In genomic region chrX:134544189-134544588, GRCh38 we compare ENCODE assay signal across 17 cellular contexts.
A peak's percentile ranks its signal among the peaks of the same experiment; 100 is the strongest.
DNase-seq lines count a peak whose midpoint lies in the region; ATAC-seq, FAIRE-seq and TF ChIP-seq lines count a peak whose summit lies in the region.
"Had no signal": no experiment of that assay in that cellular context is flagged by ENCODE, and none has a peak within 500 bp of the region (broad histone marks: within the 10 kb centered on the region; RNA-seq: fewer than 3 reads in every experiment).

No MANE protein-coding gene starts in this region.

- no peak for FAIRE-seq in D721Med (lab: Jason Lieb, UNC)
- FAIRE-seq: colon had no signal

- H3K9me3 Mint-ChIP-seq in endothelial cell (ENCODE audit: unreplicated experiment) (no peaks in the 10 kb centered on the region), nephron (peaks cover 8% of the 10 kb centered on the region)
- H3K9me3 Mint-ChIP-seq: T-cell had no signal

- H3K4me3 Mint-ChIP-seq in endothelial cell (ENCODE audit: unreplicated experiment), result peak overlapping the region; percentile 74
- peak overlapping the region; percentile 78 to 84 (median 81) for H3K4me3 Mint-ChIP-seq in nephron

- DNase-seq in left ventricle myocardium inferior (no peak), heart right ventricle (no peak), endothelial cell (ENCODE audit: low spot score) (no peak), vagina (ENCODE audit: extremely low spot score in 2 of 2) (no peak), D721Med (ENCODE audit: insufficient read length, low spot score) (no peak)
- DNase-seq: ACHN; activated CD8-positive, alpha-beta T cell treated with anti-CD3 and anti-CD28 coated beads, Interleukin-2, amount 10 ng/mL, durations not matched to agents 7 days and 5 days; erythroblast; NCI-H82; T-cell; WERI-Rb-1 had no signal

- ATAC-seq in heart right ventricle, result no peak
- no peak for ATAC-seq in HG03159 (IDR thresholded peaks at IDR 0.05; ENCODE audit: unreplicated experiment)
- no peak for ATAC-seq in HG02798 (IDR thresholded peaks at IDR 0.05; ENCODE audit: poor library complexity, unreplicated experiment)
- ATAC-seq: activated CD8-positive, alpha-beta T cell treated with anti-CD3 and anti-CD28 coated beads, Interleukin-2, amount 10 ng/mL, durations not matched to agents 7 days and 5 days; T-cell had no signal

- H3K36me3 ChIP-seq in left ventricle myocardium inferior (no peaks in the 10 kb centered on the region), heart right ventricle (no peaks in the 10 kb centered on the region), vagina (no peaks in the 10 kb centered on the region)
- H3K36me3 ChIP-seq: adrenal gland, Peyer's patch, WERI-Rb-1 had no signal

- no peak for TF ChIP-seq CTCF in left ventricle myocardium inferior (IDR thresholded peaks at IDR 0.05; ENCODE audit: borderline replicate concordance)
- no peak for TF ChIP-seq CTCF in heart right ventricle (IDR thresholded peaks at IDR 0.05)
- TF ChIP-seq CTCF in endothelial cell (IDR thresholded peaks at IDR 0.05; ENCODE audit: unreplicated experiment), result no peak
- TF ChIP-seq CTCF in nephron (IDR thresholded peaks at IDR 0.05; ENCODE audit: unreplicated experiment in 3 of 3), result no peak
- no peak for TF ChIP-seq CTCF in vagina (IDR thresholded peaks at IDR 0.05)
- TF ChIP-seq CTCF in D721Med (IDR thresholded peaks at IDR 0.05; ENCODE audit: insufficient read depth, missing control alignments), result no peak

- H3K36me3 Mint-ChIP-seq in endothelial cell (ENCODE audit: low read depth, unreplicated experiment) (peaks cover 26% of the 10 kb centered on the region), nephron (ENCODE audit: low read depth) (peaks cover 38% of the 10 kb centered on the region)
- H3K36me3 Mint-ChIP-seq: T-cell had no signal

- WGBS in heart right ventricle, 2 donors, result 30 to 41% methylated on average over 7 of the region's 7 CpGs

- H3K27ac ChIP-seq in left ventricle myocardium inferior (replicated peaks) (no peak overlapping the region), heart right ventricle (no peak overlapping the region), vagina (no peak overlapping the region)
- H3K27ac ChIP-seq: Peyer's patch, WERI-Rb-1 had no signal

- H3K4me1 ChIP-seq in left ventricle myocardium inferior, result peaks cover 28% of the 10 kb centered on the region
- H3K4me1 ChIP-seq in heart right ventricle, result peaks cover 0 to 45% (median 0%) of the 10 kb centered on the region in 9 donors
- no peaks in the 10 kb centered on the region for H3K4me1 ChIP-seq in vagina
- H3K4me1 ChIP-seq: Peyer's patch had no signal

- H3K27me3 Mint-ChIP-seq in endothelial cell (ENCODE audit: unreplicated experiment), result peaks cover 5% of the 10 kb centered on the region
- H3K27me3 Mint-ChIP-seq in nephron (ENCODE audit: low read depth), result peaks cover 3% of the 10 kb centered on the region

- H3K4me3 ChIP-seq in left ventricle myocardium inferior (peak overlapping the region; percentile 62), heart right ventricle (peak overlapping the region in 5 of 10 donors; percentile 30 to 48 (median 47)), vagina (peak overlapping the region; percentile 5 to 25)

- H3K27me3 ChIP-seq in left ventricle myocardium inferior (ENCODE audit: low read depth) (no peaks in the 10 kb centered on the region), heart right ventricle (peaks cover 0 to 61% (median 17%) of the 10 kb centered on the region in 7 donors), vagina (no peaks in the 10 kb centered on the region)

- no peak for TF ChIP-seq POLR2A in vagina (IDR thresholded peaks at IDR 0.05)

- H3K27ac Mint-ChIP-seq in endothelial cell (ENCODE audit: unreplicated experiment) (peak overlapping the region; percentile 61), nephron (peak overlapping the region; percentile 90 to 98 (median 96))
- H3K27ac Mint-ChIP-seq: activated CD8-positive, alpha-beta T cell treated with anti-CD3 and anti-CD28 coated beads, Interleukin-2, amount 10 ng/mL, durations not matched to agents 7 days and 5 days; T-cell had no signal

- H3K9me3 ChIP-seq in left ventricle myocardium inferior (replicated peaks) (no peaks in the 10 kb centered on the region), heart right ventricle (no peaks in the 10 kb centered on the region), vagina (no peaks in the 10 kb centered on the region)
- H3K9me3 ChIP-seq: adrenal gland, Peyer's patch had no signal

- H3K4me1 Mint-ChIP-seq in endothelial cell (ENCODE audit: unreplicated experiment) (peaks cover 34% of the 10 kb centered on the region), nephron (peaks cover 37% of the 10 kb centered on the region)

- intact Hi-C loops in left ventricle myocardium inferior (cut with micrococcal nuclease), result no loop called here
- intact Hi-C loops in heart right ventricle (cut with DNase I), result no loop called here
- intact Hi-C loops in vagina (cut with DNase I), result no loop called here
